In genomic region chr5:81854485-81854884, GRCh38 we compare ENCODE assay signal across 11 cellular contexts.
DNase-seq lines count a peak whose midpoint lies in the region; FAIRE-seq and TF ChIP-seq lines count a peak whose summit lies in the region.
"Had no signal": no experiment of that assay in that cellular context is flagged by ENCODE, and none has a peak within 500 bp of the region (broad histone marks: within the 10 kb centered on the region; RNA-seq: fewer than 3 reads in every experiment).

No MANE protein-coding gene starts in this region.

- no peaks in the 10 kb centered on the region for H3K36me3 Mint-ChIP-seq in progenitor cell of endocrine pancreas (ENCODE audit: insufficient read depth)

- TF ChIP-seq CTCF in Loucy (conservative IDR thresholded peaks at IDR 0.05; ENCODE audit: low read length) (peak; percentile 45), dorsolateral prefrontal cortex (IDR thresholded peaks at IDR 0.05 in 54 of 56, conservative IDR thresholded peaks at IDR 0.05 in 2 of 56; ENCODE audit: low read depth in 1 of 56, partially characterized antibody in 56 of 56) (peak in 49 of 56 donors; percentile 10 to 69 (median 43)), progenitor cell of endocrine pancreas (IDR thresholded peaks at IDR 0.05; ENCODE audit: unreplicated experiment) (peak; percentile 23)

- H3K27ac Mint-ChIP-seq in progenitor cell of endocrine pancreas, result no peak overlapping the region
- H3K27ac Mint-ChIP-seq: T-helper 17 cell had no signal

- H3K4me3 ChIP-seq in Loucy (ENCODE audit: low read length, poor library complexity, severe bottlenecking), result no peak overlapping the region
- peak overlapping the region in 1 of 59 donors; percentile 4 for H3K4me3 ChIP-seq in dorsolateral prefrontal cortex

- intact Hi-C loops in dorsolateral prefrontal cortex (cut with DNase I), result loop anchor here (5.0 to 10.0 kb wide), 6 partner anchors 67 to 550 kb away; partner anchors contain the start of gene ZCCHC9 (in 1 of the 2)

- H4K20me1 ChIP-seq in Loucy (ENCODE audit: insufficient read depth, low read length, poor library complexity, severe bottlenecking), result no peaks in the 10 kb centered on the region

- DNase-seq in DMS 273 (lab: John Stamatoyannopoulos, UW; ENCODE audit: unreplicated experiment), result peak; percentile 70
- DNase-seq in DMS 273 treated with DMSO at 0.1 percent for 48 hours (lab: John Stamatoyannopoulos, UW), result no peak
- no peak for DNase-seq in dorsolateral prefrontal cortex
- no peak for DNase-seq in progenitor cell of endocrine pancreas (ENCODE audit: low spot score, unreplicated experiment)
- DNase-seq in anterior cingulate cortex (lab: John Stamatoyannopoulos, UW), result no peak
- DNase-seq in GM12892 (ENCODE audit: insufficient read length), result no peak
- no peak for DNase-seq in HuH-7 (ENCODE audit: low spot score)
- DNase-seq: 8988T, NCI-H226, T-helper 17 cell had no signal

- TF ChIP-seq POLR2A in GM12892 (IDR thresholded peaks at IDR 0.05; ENCODE audit: low read depth, low read length), result no peak

- H3K27me3 ChIP-seq in Loucy (ENCODE audit: insufficient read depth, low read length, poor library complexity, severe bottlenecking), result no peaks in the 10 kb centered on the region
- no peaks in the 10 kb centered on the region for H3K27me3 ChIP-seq in dorsolateral prefrontal cortex

- no peak for FAIRE-seq in GM12892 (lab: Jason Lieb, UNC)

- no peaks in the 10 kb centered on the region for H3K36me3 ChIP-seq in Loucy (ENCODE audit: insufficient read depth, low read length)

- H3K27ac ChIP-seq in dorsolateral prefrontal cortex, result peak overlapping the region in 47 of 59 donors; percentile 2 to 98 (median 49)

- H3K4me1 Mint-ChIP-seq in progenitor cell of endocrine pancreas (ENCODE audit: low read depth), result peaks cover 38% of the 10 kb centered on the region

- H3K4me2 ChIP-seq in Loucy (ENCODE audit: low read depth, low read length, poor library complexity, severe bottlenecking), result peak overlapping the region; percentile 89

- H3K4me1 ChIP-seq in Loucy (ENCODE audit: insufficient read depth, low read length, poor library complexity, severe bottlenecking), result peaks cover 69% of the 10 kb centered on the region

- no peak overlapping the region for H3K4me3 Mint-ChIP-seq in progenitor cell of endocrine pancreas (ENCODE audit: low read depth)
- H3K4me3 Mint-ChIP-seq: T-helper 17 cell had no signal

- no peaks in the 10 kb centered on the region for H3K9me3 Mint-ChIP-seq in progenitor cell of endocrine pancreas (ENCODE audit: low read depth)

- H3K9me3 ChIP-seq in Loucy (ENCODE audit: insufficient read depth, low read depth, low read length), result no peaks in the 10 kb centered on the region

- no peaks in the 10 kb centered on the region for H3K9me2 ChIP-seq in Loucy (replicated peaks; ENCODE audit: low read depth, low read length)

- 0 out of 2 replicates have a peak, but pooled peaks cover 5% of the 10 kb centered on the region for H3F3A ChIP-seq in Loucy (ENCODE audit: low read depth)

- H3K9ac ChIP-seq in Loucy (ENCODE audit: low read depth, low read length, poor library complexity, severe bottlenecking), result peak overlapping the region; percentile 92

- H2AFZ ChIP-seq in Loucy (ENCODE audit: low read length), result no peak overlapping the region

- peaks cover 27% of the 10 kb centered on the region for H3K79me2 ChIP-seq in Loucy (ENCODE audit: insufficient read depth, low read length)

- no peaks in the 10 kb centered on the region for H3K27me3 Mint-ChIP-seq in progenitor cell of endocrine pancreas
- H3K27me3 Mint-ChIP-seq: T-helper 17 cell had no signal
